8 cellular contexts compared by ENCODE assay signal in genomic region chr7:38451840-38452239, GRCh38.
DNase-seq lines count a peak whose midpoint lies in the region; ATAC-seq and TF ChIP-seq lines count a peak whose summit lies in the region.

No MANE protein-coding gene starts in this region.

- CTCF ChIA-PET in activated CD4-positive, alpha-beta memory T cell treated with anti-CD3 and anti-CD28 coated beads for 36 hours (lab: Charles Lee): interaction anchor here (0.8 kb wide), 1 partner anchor 14 kb away, joined by 3 read pairs; no protein-coding TSS in a partner anchor

- H3K4me1 ChIP-seq in left ventricle myocardium inferior (peaks cover 11% of the 10 kb centered on the region), vagina (peaks cover 12% of the 10 kb centered on the region)

- H3K27me3 ChIP-seq in H7 (ENCODE audit: control insufficient read depth, insufficient read depth, low read length) (no peaks in the 10 kb centered on the region), left ventricle myocardium inferior (ENCODE audit: low read depth) (no peaks in the 10 kb centered on the region), vagina (no peaks in the 10 kb centered on the region)

- in situ Hi-C loops in ACHN (cut with HindIII; ENCODE audit: low pct_ligation_motif_present, low pct_unique_long_range_greater_than_20kb, low sequenced_read_pairs): no loop called here

- no peak overlapping the region for H3K4me3 Mint-ChIP-seq in CD14-positive monocyte
- H3K4me3 Mint-ChIP-seq in activated CD4-positive, alpha-beta memory T cell treated with anti-CD3 and anti-CD28 coated beads for 36 hours: no peak overlapping the region

- H3K27ac Mint-ChIP-seq in CD14-positive monocyte: no peak overlapping the region
- no peak overlapping the region for H3K27ac Mint-ChIP-seq in activated CD4-positive, alpha-beta memory T cell treated with anti-CD3 and anti-CD28 coated beads for 36 hours

- peak; percentile 47 for TF ChIP-seq CTCF in left ventricle myocardium inferior (IDR thresholded peaks at IDR 0.05; ENCODE audit: borderline replicate concordance)
- no peak for TF ChIP-seq CTCF in CD14-positive monocyte (IDR thresholded peaks at IDR 0.05)
- no peak for TF ChIP-seq CTCF in vagina (IDR thresholded peaks at IDR 0.05)

- H3K27ac ChIP-seq in left ventricle myocardium inferior (replicated peaks) (no peak overlapping the region), vagina (no peak overlapping the region)

- ATAC-seq in HG03039 (IDR thresholded peaks at IDR 0.05; ENCODE audit: unreplicated experiment): no peak

- no peak for TF ChIP-seq POLR2A in vagina (IDR thresholded peaks at IDR 0.05)

- intact Hi-C loops in left ventricle myocardium inferior (cut with micrococcal nuclease): no loop called here
- intact Hi-C loops in CD14-positive monocyte (cut with micrococcal nuclease): no loop called here
- intact Hi-C loops in activated CD4-positive, alpha-beta memory T cell treated with anti-CD3 and anti-CD28 coated beads for 36 hours (cut with micrococcal nuclease): no loop called here
- intact Hi-C loops in vagina (cut with DNase I): no loop called here

- peak; percentile 57 for DNase-seq in ACHN
- DNase-seq in H7: peak; percentile 28
- DNase-seq in RPMI8226: peak; percentile 9
- no peak for DNase-seq in left ventricle myocardium inferior
- no peak for DNase-seq in CD14-positive monocyte (ENCODE audit: low spot score)
- no peak for DNase-seq in activated CD4-positive, alpha-beta memory T cell treated with anti-CD3 and anti-CD28 coated beads for 36 hours
- no peak for DNase-seq in vagina (ENCODE audit: extremely low spot score in 2 of 2)

- H3K4me3 ChIP-seq in H7 (ENCODE audit: insufficient read depth, low read depth, low read length) (no peak overlapping the region), left ventricle myocardium inferior (no peak overlapping the region), vagina (no peak overlapping the region)

- POLR2A ChIA-PET in activated CD4-positive, alpha-beta memory T cell treated with anti-CD3 and anti-CD28 coated beads for 36 hours (lab: Charles Lee): interaction anchor here (1.1 kb wide), 1 partner anchor 14 kb away, joined by 3 read pairs; no protein-coding TSS in a partner anchor

- peaks cover 0 to 6% (median 0%) of the 10 kb centered on the region in 7 donors for H3K9me3 Mint-ChIP-seq in CD14-positive monocyte
- H3K9me3 Mint-ChIP-seq in activated CD4-positive, alpha-beta memory T cell treated with anti-CD3 and anti-CD28 coated beads for 36 hours: no peaks in the 10 kb centered on the region

- H3K9me3 ChIP-seq in left ventricle myocardium inferior (replicated peaks) (no peaks in the 10 kb centered on the region), vagina (no peaks in the 10 kb centered on the region)

- H3K27me3 Mint-ChIP-seq in CD14-positive monocyte (ENCODE audit: low read depth in 3 of 3): peaks cover 0 to 6% (median 0%) of the 10 kb centered on the region in 3 donors
- H3K27me3 Mint-ChIP-seq in activated CD4-positive, alpha-beta memory T cell treated with anti-CD3 and anti-CD28 coated beads for 36 hours: peaks cover 4% of the 10 kb centered on the region

- H3K36me3 Mint-ChIP-seq in CD14-positive monocyte: no peaks in the 10 kb centered on the region
- no peaks in the 10 kb centered on the region for H3K36me3 Mint-ChIP-seq in activated CD4-positive, alpha-beta memory T cell treated with anti-CD3 and anti-CD28 coated beads for 36 hours

- H3K36me3 ChIP-seq in H7 (replicated peaks; ENCODE audit: control insufficient read depth, insufficient read depth, low read length): no peaks in the 10 kb centered on the region
- H3K36me3 ChIP-seq in left ventricle myocardium inferior: no peaks in the 10 kb centered on the region
- H3K36me3 ChIP-seq in vagina: no peaks in the 10 kb centered on the region

- no peaks in the 10 kb centered on the region for H3K4me1 Mint-ChIP-seq in CD14-positive monocyte
- H3K4me1 Mint-ChIP-seq in activated CD4-positive, alpha-beta memory T cell treated with anti-CD3 and anti-CD28 coated beads for 36 hours (ENCODE audit: low read depth): no peaks in the 10 kb centered on the region

Comparison
In these comparisons a context has a peak if more than half of its experiments do, and no peak if none do; other contexts are left out.
1. DNase-seq: peak in ACHN (single experiment), H7 (single experiment) and RPMI8226 (single experiment); none in left ventricle myocardium inferior (single experiment), CD14-positive monocyte (single experiment), activated CD4-positive, alpha-beta memory T cell treated with anti-CD3 and anti-CD28 coated beads for 36 hours (single experiment) and vagina (0 of 2).